Comparison of ENCODE assay signal across 8 cellular contexts in the genomic region with DNA sequence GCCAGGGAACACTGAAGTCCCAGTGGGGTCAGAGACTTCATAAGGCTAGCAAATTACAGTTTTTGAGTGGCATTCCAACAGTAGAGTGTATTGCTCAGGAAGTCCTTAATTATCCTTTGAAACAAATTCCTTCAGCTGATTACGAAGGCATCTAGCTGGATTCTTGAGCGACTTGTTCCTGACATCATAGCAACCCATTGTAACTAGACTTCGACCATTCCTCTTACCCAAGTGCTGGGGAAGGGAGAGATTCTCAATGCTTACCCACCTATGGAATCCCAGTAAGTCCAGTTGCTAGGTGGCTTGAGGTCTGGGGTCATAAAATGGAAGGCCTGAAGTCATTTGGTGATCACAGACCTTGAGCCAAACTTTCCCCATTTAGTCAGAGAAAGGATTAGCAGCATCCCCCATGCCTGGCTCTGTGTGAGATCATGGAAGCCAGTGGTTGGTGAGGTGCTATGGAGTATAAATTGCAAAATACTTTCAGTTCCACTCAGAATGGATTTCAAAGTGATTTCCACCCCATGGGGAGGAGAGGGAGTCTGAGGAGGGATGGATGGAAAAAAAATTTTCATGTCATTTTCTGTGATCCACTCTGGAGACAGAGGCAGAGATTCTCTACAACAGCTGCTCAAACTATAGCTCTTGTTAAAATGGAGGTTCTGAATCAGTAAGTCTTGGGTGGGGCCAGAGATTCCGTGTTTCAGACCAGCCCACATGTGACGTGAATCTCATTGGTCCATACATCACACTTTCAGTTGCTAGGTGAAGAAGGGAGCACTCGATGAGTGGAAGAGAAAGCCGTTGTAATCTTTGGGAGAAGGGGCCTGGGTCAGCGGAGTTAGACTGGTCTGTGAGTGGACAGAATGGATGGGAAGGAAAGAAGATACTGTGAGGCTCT. TPM values are rescaled to one million over a fixed set of nuclear protein-coding genes. Genes with fewer than 3 reads are reported as not detected.
A peak's percentile ranks its signal among the peaks of the same experiment; 100 is the strongest.
DNase-seq lines count a peak whose midpoint lies in the region; ATAC-seq and TF ChIP-seq lines count a peak whose summit lies in the region.

No MANE protein-coding gene starts in this region.

- H3K9me3 ChIP-seq in DOHH2 (ENCODE audit: control insufficient read depth, insufficient read depth, low read length), result no peaks in the 10 kb centered on the region
- H3K9me3 ChIP-seq in heart left ventricle, result no peaks in the 10 kb centered on the region
- H3K9me3 ChIP-seq in tibial nerve, result no peaks in the 10 kb centered on the region

- peak overlapping the region; percentile 17 for H3K4me2 ChIP-seq in DOHH2 (ENCODE audit: low read length)

- H3K27me3 Mint-ChIP-seq in effector memory CD8-positive, alpha-beta T cell, result no peaks in the 10 kb centered on the region

- no peaks in the 10 kb centered on the region for H4K20me1 ChIP-seq in DOHH2 (ENCODE audit: control insufficient read depth, insufficient read depth, low read depth, low read length)

- H3K4me3 ChIP-seq in DOHH2 (ENCODE audit: low read length), result no peak overlapping the region
- H3K4me3 ChIP-seq in heart left ventricle, result no peak overlapping the region
- H3K4me3 ChIP-seq in tibial nerve, result no peak overlapping the region

- intact Hi-C loops in heart left ventricle (cut with DNase I) (loop anchor here in 6 of 10 donors (2.0 to 10.0 kb wide), 3 partner anchors 154 to 162 kb away; no protein-coding TSS in a partner anchor), Right ventricle myocardium superior (cut with DNase I) (no loop called here)

- H3K27ac ChIP-seq in DOHH2 (ENCODE audit: low read depth, low read length), result no peak overlapping the region
- H3K27ac ChIP-seq in heart left ventricle, result no peak overlapping the region
- H3K27ac ChIP-seq in tibial nerve, result no peak overlapping the region

- no peaks in the 10 kb centered on the region for H3K36me3 Mint-ChIP-seq in effector memory CD8-positive, alpha-beta T cell (ENCODE audit: insufficient read depth)

- H3K9me2 ChIP-seq in DOHH2 (replicated peaks; ENCODE audit: control insufficient read depth, low read length), result no peaks in the 10 kb centered on the region

- H3K4me1 ChIP-seq in DOHH2 (ENCODE audit: control insufficient read depth, low read length) (peaks cover 42% of the 10 kb centered on the region), heart left ventricle (peaks cover 0 to 6% (median 0%) of the 10 kb centered on the region in 12 donors), tibial nerve (no peaks in the 10 kb centered on the region)

- TF ChIP-seq POLR2A in heart left ventricle (IDR thresholded peaks at IDR 0.05) (no peak), tibial nerve (IDR thresholded peaks at IDR 0.05) (no peak)

- ATAC-seq in GM19455 (IDR thresholded peaks at IDR 0.05; ENCODE audit: unreplicated experiment) (peak; percentile 49), heart left ventricle (no peak), Right ventricle myocardium superior (ENCODE audit: poor library complexity) (no peak)
- peak; percentile 76 for ATAC-seq in effector memory CD8-positive, alpha-beta T cell (replicated peaks)

- no peak for TF ChIP-seq EP300 in tibial nerve (IDR thresholded peaks at IDR 0.05)

- 34 to 47% (median 39%) methylated on average over 8 of the region's 8 CpGs for WGBS in heart left ventricle, 4 donors
- WGBS in tibial nerve, 2 donors, result 44 to 46% methylated on average over 8 of the region's 8 CpGs

- no peaks in the 10 kb centered on the region for H3K36me3 ChIP-seq in DOHH2 (ENCODE audit: control insufficient read depth, low read length)
- no peaks in the 10 kb centered on the region for H3K36me3 ChIP-seq in heart left ventricle
- no peaks in the 10 kb centered on the region for H3K36me3 ChIP-seq in tibial nerve

- H3K4me1 Mint-ChIP-seq in effector memory CD8-positive, alpha-beta T cell (ENCODE audit: low read depth in 2 of 2), result peaks cover 13% of the 10 kb centered on the region in 2 donors

- H3F3A ChIP-seq in DOHH2 (ENCODE audit: control insufficient read depth, insufficient read depth), result no peaks in the 10 kb centered on the region

- DNase-seq in HT1080 (ENCODE audit: low read depth) (peak; percentile 46), NCI-H2107 treated with DMSO at 0.1 percent for 48 hours (lab: John Stamatoyannopoulos, UW; ENCODE audit: unreplicated experiment) (no peak), heart left ventricle (no peak), tibial nerve (ENCODE audit: low spot score in 2 of 2) (no peak), Right ventricle myocardium superior (no peak)
- peak in 2 of 3 experiments; percentile 11 to 15 for DNase-seq in effector memory CD8-positive, alpha-beta T cell

- H3K4me3 Mint-ChIP-seq in effector memory CD8-positive, alpha-beta T cell, result peak overlapping the region; percentile 25 to 26

- no peaks in the 10 kb centered on the region for H3K79me2 ChIP-seq in DOHH2 (ENCODE audit: control insufficient read depth, low read length)

- H3K27ac Mint-ChIP-seq in effector memory CD8-positive, alpha-beta T cell, result peak overlapping the region in 1 of 2 donors; percentile 65

- TF ChIP-seq CTCF in DOHH2 (IDR thresholded peaks at IDR 0.05; ENCODE audit: low read depth, low read length, poor library complexity, severe bottlenecking) (no peak), heart left ventricle (IDR thresholded peaks at IDR 0.05) (no peak), tibial nerve (IDR thresholded peaks at IDR 0.05) (no peak)

- H3K27me3 ChIP-seq in DOHH2 (ENCODE audit: control insufficient read depth, low read length) (no peaks in the 10 kb centered on the region), heart left ventricle (peaks cover 0 to 11% (median 0%) of the 10 kb centered on the region in 9 donors), tibial nerve (no peaks in the 10 kb centered on the region)

- no peaks in the 10 kb centered on the region for H3K9me3 Mint-ChIP-seq in effector memory CD8-positive, alpha-beta T cell

RNA-seq across cellular contexts. Expression of a gene that starts 45.7 kb away (rescaled TPM):
- total RNA-seq in HT1080 (2014; rRNA removed; shearing (Covaris generic)), result not detected in 2 replicates
- 0.23 TPM in 1 of 2 replicates, not detected in the other for polyA plus RNA-seq in HT1080 (2015; cell fraction: cytosol; rRNA removed)
- 0.22 TPM in 1 of 2 replicates, not detected in the other for polyA plus RNA-seq in HT1080 (2015; cell fraction: nucleus; rRNA removed)
- total RNA-seq in heart left ventricle (10 to 100 TPM in 2 of 9 donors, 1 to 10 TPM in 4, under 1 TPM in 3; 0.56 to 30.0 (median 1.8) TPM), tibial nerve (10 to 100 TPM in 2 of 4 donors, 1 to 10 TPM in 2; 5.7 to 10.9 (median 8.4) TPM), Right ventricle myocardium superior (3.7 TPM)
- polyA plus RNA-seq in heart left ventricle, result under 1 TPM; 0.38 to 0.86 TPM

Comparison
In these comparisons a context has a peak if more than half of its experiments do, and no peak if none do; other contexts are left out.
1. ATAC-seq: peak in GM19455 (single experiment) and effector memory CD8-positive, alpha-beta T cell (single experiment); none in heart left ventricle (0 of 4) and Right ventricle myocardium superior (single experiment).
2. DNase-seq: peak in HT1080 (single experiment) and effector memory CD8-positive, alpha-beta T cell (2 of 3); none in NCI-H2107 treated with DMSO at 0.1 percent for 48 hours (single experiment), heart left ventricle (0 of 5), tibial nerve (0 of 2) and Right ventricle myocardium superior (single experiment).